ENCODE assay signal across 22 cellular contexts in genomic region chr11:77171885-77172665, GRCh38. TPM values are rescaled to one million over a fixed set of nuclear protein-coding genes. Genes with fewer than 3 reads are reported as not detected.
DNase-seq lines count a peak whose midpoint lies in the region; ATAC-seq, FAIRE-seq and TF ChIP-seq lines count a peak whose summit lies in the region.
"Had no signal": no experiment of that assay in that cellular context is flagged by ENCODE, and none has a peak within 500 bp of the region (broad histone marks: within the 10 kb centered on the region; RNA-seq: fewer than 3 reads in every experiment).

No MANE protein-coding gene starts in this region.

- no peak for TF ChIP-seq CTCF in A549 (IDR thresholded peaks at IDR 0.05)
- no peak for TF ChIP-seq CTCF in endothelial cell (IDR thresholded peaks at IDR 0.05; ENCODE audit: unreplicated experiment)
- no peak for TF ChIP-seq CTCF in liver (IDR thresholded peaks at IDR 0.05; ENCODE audit: low read depth, low read length, missing input control)

- POLR2A ChIA-PET in A549 (lab: Yijun Ruan, JAX): no interaction called here

- no peaks in the 10 kb centered on the region for H3K9me3 Mint-ChIP-seq in endothelial cell (ENCODE audit: unreplicated experiment)
- no peaks in the 10 kb centered on the region for H3K9me3 Mint-ChIP-seq in activated naive CD4-positive, alpha-beta T cell treated with anti-CD3 and anti-CD28 coated beads, Interleukin-2, amount 50 U/mL, for 72 hours
- H3K9me3 Mint-ChIP-seq: immature natural killer cell, naive B cell had no signal

- no peak for TF ChIP-seq EP300 in A549 (IDR thresholded peaks at IDR 0.05)

- peaks cover 0 to 5% (median 3%) of the 10 kb centered on the region in 4 donors for H3K36me3 ChIP-seq in liver (ENCODE audit: control insufficient read depth in 4 of 4, insufficient read depth in 3 of 4, low read depth in 1 of 4, low read length in 3 of 4)
- no peaks in the 10 kb centered on the region for H3K36me3 ChIP-seq in small intestine (ENCODE audit: control insufficient read depth in 2 of 2, insufficient read depth in 2 of 2, low read length in 2 of 2)
- H3K36me3 ChIP-seq: gastrocnemius medialis, uterus had no signal

- no peak overlapping the region for H3K4me3 ChIP-seq in A549
- no peak overlapping the region for H3K4me3 ChIP-seq in liver (ENCODE audit: low read depth in 1 of 3, low read length in 3 of 3)
- H3K4me3 ChIP-seq in small intestine (ENCODE audit: low read depth in 1 of 2, low read length in 2 of 2): no peak overlapping the region
- H3K4me3 ChIP-seq: gastrocnemius medialis, uterus had no signal

- DNase-seq in A549 (ENCODE audit: low read depth in 1 of 2, low spot score in 1 of 2) (no peak), HuH-7 (ENCODE audit: low spot score) (peak; percentile 64), endothelial cell (ENCODE audit: low spot score) (peak; percentile 52), small intestine (no peak)
- no peak for DNase-seq in activated naive CD4-positive, alpha-beta T cell treated with anti-CD3 and anti-CD28 coated beads, Interleukin-2, amount 50 U/mL, for 72 hours (ENCODE audit: low spot score in 2 of 2)
- DNase-seq in activated naive CD4-positive, alpha-beta T cell (lab: John Stamatoyannopoulos, UW): no peak
- DNase-seq: activated CD4-positive, alpha-beta T cell treated with anti-CD3 and anti-CD28 coated beads for 48 hours; activated CD8-positive, alpha-beta memory T cell treated with anti-CD3 and anti-CD28 coated beads, Interleukin-2, amount 10 ng/mL, durations not matched to agents 7 days and 5 days; C1 segment of cervical spinal cord; DMS 273 treated with DMSO at 0.1 percent for 48 hours; gastrocnemius medialis; GDM1; HCEC 1CT; immature natural killer cell; naive B cell; NCI-H345; SW 1271; uterus had no signal

- peaks cover 78% of the 10 kb centered on the region for H3K4me1 Mint-ChIP-seq in endothelial cell (ENCODE audit: unreplicated experiment)
- H3K4me1 Mint-ChIP-seq: immature natural killer cell had no signal

- no peak overlapping the region for H3K4me2 ChIP-seq in A549

- CTCF ChIA-PET in A549 (lab: Yijun Ruan, JAX): interaction anchor here (0.8 to 8.6 kb wide), 4 partner anchors 16 to 438 kb away, joined by 3 to 90 read pairs (median 3); partner anchors contain the start of gene MYO7A

- ATAC-seq in A549 (no peak), GM21381 (IDR thresholded peaks at IDR 0.05; ENCODE audit: unreplicated experiment) (no peak)
- no peak for ATAC-seq in activated naive CD4-positive, alpha-beta T cell treated with anti-CD3 and anti-CD28 coated beads, Interleukin-2, amount 50 U/mL, for 72 hours
- ATAC-seq: activated CD8-positive, alpha-beta memory T cell treated with anti-CD3 and anti-CD28 coated beads, Interleukin-2, amount 10 ng/mL, durations not matched to agents 7 days and 5 days; gastrocnemius medialis had no signal

- H3K27ac ChIP-seq in A549 (no peak overlapping the region), liver (ENCODE audit: low read depth in 1 of 2, low read length in 2 of 2) (peak overlapping the region in 1 of 2 donors; percentile 23), small intestine (ENCODE audit: low read depth in 1 of 2, low read length in 1 of 2) (no peak overlapping the region)
- H3K27ac ChIP-seq: gastrocnemius medialis, uterus had no signal

- TF ChIP-seq POLR2A in A549 (IDR thresholded peaks at IDR 0.05; ENCODE audit: low read length): no peak

- TF ChIP-seq RAD21 in A549 (conservative IDR thresholded peaks at IDR 0.05 in 1 of 2, IDR thresholded peaks at IDR 0.05 in 1 of 2): no peak
- TF ChIP-seq RAD21 in liver (IDR thresholded peaks at IDR 0.05): peak; percentile 15 to 45

- no peak overlapping the region for H3K9ac ChIP-seq in liver (ENCODE audit: low read depth in 1 of 2, low read length in 2 of 2)

- no peak overlapping the region for H3K27ac Mint-ChIP-seq in endothelial cell (ENCODE audit: unreplicated experiment)
- H3K27ac Mint-ChIP-seq in activated naive CD4-positive, alpha-beta T cell treated with anti-CD3 and anti-CD28 coated beads, Interleukin-2, amount 50 U/mL, for 72 hours: no peak overlapping the region
- H3K27ac Mint-ChIP-seq: activated CD8-positive, alpha-beta memory T cell treated with anti-CD3 and anti-CD28 coated beads, Interleukin-2, amount 10 ng/mL, durations not matched to agents 7 days and 5 days; immature natural killer cell; naive B cell had no signal

- H3K9me3 ChIP-seq in A549 (no peaks in the 10 kb centered on the region), liver (ENCODE audit: control insufficient read depth in 4 of 4, low read length in 3 of 4) (no peaks in the 10 kb centered on the region), small intestine (ENCODE audit: control insufficient read depth, low read depth) (no peaks in the 10 kb centered on the region)
- H3K9me3 ChIP-seq: gastrocnemius medialis, uterus had no signal

- WGBS in A549 (ENCODE audit: missing lambda C conversion rate): 76% methylated on average over 14 of the region's 20 CpGs
- WGBS in liver: 68% methylated on average over 20 of the region's 20 CpGs
- WGBS in small intestine, 3 donors: 70 to 79% (median 78%) methylated on average over 20 of the region's 20 CpGs

- H3K4me3 Mint-ChIP-seq in endothelial cell (ENCODE audit: unreplicated experiment): no peak overlapping the region
- H3K4me3 Mint-ChIP-seq: activated CD8-positive, alpha-beta memory T cell treated with anti-CD3 and anti-CD28 coated beads, Interleukin-2, amount 10 ng/mL, durations not matched to agents 7 days and 5 days; immature natural killer cell; naive B cell had no signal

- H3K4me1 ChIP-seq in A549 (no peaks in the 10 kb centered on the region), liver (ENCODE audit: control insufficient read depth in 4 of 4, insufficient read depth in 4 of 4, low read length in 3 of 4) (peaks cover 9 to 33% (median 23%) of the 10 kb centered on the region in 4 donors), small intestine (ENCODE audit: control insufficient read depth in 2 of 2, insufficient read depth in 1 of 2, low read depth in 1 of 2, low read length in 1 of 2) (no peaks in the 10 kb centered on the region)
- H3K4me1 ChIP-seq: gastrocnemius medialis, uterus had no signal

- FAIRE-seq in A549 (lab: Jason Lieb, UNC) (no peak), small intestine (lab: Jason Lieb, UNC) (no peak)
- FAIRE-seq: A204.1, GM19239 had no signal

- H3K36me3 Mint-ChIP-seq in endothelial cell (ENCODE audit: low read depth, unreplicated experiment): peaks cover 4% of the 10 kb centered on the region
- H3K36me3 Mint-ChIP-seq in activated naive CD4-positive, alpha-beta T cell treated with anti-CD3 and anti-CD28 coated beads, Interleukin-2, amount 50 U/mL, for 72 hours: no peaks in the 10 kb centered on the region
- H3K36me3 Mint-ChIP-seq: activated CD8-positive, alpha-beta memory T cell treated with anti-CD3 and anti-CD28 coated beads, Interleukin-2, amount 10 ng/mL, durations not matched to agents 7 days and 5 days; immature natural killer cell; naive B cell had no signal

- peaks cover 8% of the 10 kb centered on the region for H3K27me3 Mint-ChIP-seq in endothelial cell (ENCODE audit: unreplicated experiment)
- H3K27me3 Mint-ChIP-seq: activated CD8-positive, alpha-beta memory T cell treated with anti-CD3 and anti-CD28 coated beads, Interleukin-2, amount 10 ng/mL, durations not matched to agents 7 days and 5 days; naive B cell had no signal

- H3K27me3 ChIP-seq in liver (ENCODE audit: control insufficient read depth in 4 of 4, insufficient read depth in 4 of 4, low read length in 3 of 4) (no peaks in the 10 kb centered on the region), small intestine (ENCODE audit: control insufficient read depth in 2 of 2, insufficient read depth in 2 of 2, low read length in 2 of 2) (no peaks in the 10 kb centered on the region)
- H3K27me3 ChIP-seq: gastrocnemius medialis, uterus had no signal

TF ChIP-seq in A549, 52 proteins besides CTCF, POLR2A, EP300 and RAD21:
- TF ChIP-seq ZFP36 (IDR thresholded peaks at IDR 0.05; ENCODE audit: borderline replicate concordance, partially characterized antibody) (peak; percentile 38), BHLHE40 (IDR thresholded peaks at IDR 0.05; ENCODE audit: low read depth, low read length) (no peak)

TF ChIP-seq in liver, 16 proteins besides CTCF, POLR2A, EP300 and RAD21:
- TF ChIP-seq HNF4A (conservative IDR thresholded peaks at IDR 0.05): peak; percentile 39 to 66
- TF ChIP-seq JUND (IDR thresholded peaks at IDR 0.05): no peak
- no peak for TF ChIP-seq FOXA2 (IDR thresholded peaks at IDR 0.05)
- TF ChIP-seq NR2F2 (IDR thresholded peaks at IDR 0.05): peak; percentile 68
- TF ChIP-seq SP1 (IDR thresholded peaks at IDR 0.05): peak; percentile 22
- TF ChIP-seq RXRA (IDR thresholded peaks at IDR 0.05): peak; percentile 52 to 70
- TF ChIP-seq YY1 (IDR thresholded peaks at IDR 0.05): no peak
- no peak for TF ChIP-seq TAF1 (conservative IDR thresholded peaks at IDR 0.05)

RNA-seq across cellular contexts. Expression of gene MYO7A, which starts 44.0 kb away (rescaled TPM):
- polyA plus RNA-seq in A549 (2011; rRNA removed) (1.7 and 2.6 TPM in 2 replicates), A549 (2017; fragmentation: RNase III; extraction: RNeasy Plus Mini Kit Qiagen cat#74134 plus additional on column Dnase treatment) (1.4 to 2.7 TPM (median 2.1 TPM) in 3 replicates), liver (10 to 100 TPM in 1 of 2 donors, 1 to 10 TPM in 1; 8.3 to 14.3 TPM), small intestine (1 to 10 TPM; 1.4 to 2.8 (median 1.6) TPM)
- polyA plus RNA-seq in A549 (2012; cell fraction: cytosol; rRNA removed): 1.1 and 1.4 TPM in 2 replicates
- 7.6 and 7.8 TPM in 2 replicates for polyA plus RNA-seq in A549 (2012; cell fraction: nucleus; rRNA removed)
- 2.3 and 3.0 TPM in 2 replicates for polyA minus RNA-seq in A549 (2011; rRNA and poly(A)+ RNA removed)
- total RNA-seq in endothelial cell (ENCODE audit: unreplicated experiment) (18.3 TPM), liver (10 to 100 TPM in 1 of 2 donors, 1 to 10 TPM in 1; 7.3 to 33.6 TPM)
- total RNA-seq in activated naive CD4-positive, alpha-beta T cell treated with anti-CD3 and anti-CD28 coated beads, Interleukin-2, amount 50 U/mL, for 72 hours: under 1 TPM in 1 of 2 donors, not detected in 1; 0.32 TPM

Comparison
In these comparisons a context has a peak if more than half of its experiments do, and no peak if none do; other contexts are left out.
1. DNase-seq: peak in HuH-7 (single experiment) and endothelial cell (single experiment); none in A549 (0 of 2), activated naive CD4-positive, alpha-beta T cell treated with anti-CD3 and anti-CD28 coated beads, Interleukin-2, amount 50 U/mL, for 72 hours (0 of 2), small intestine (single experiment) and activated naive CD4-positive, alpha-beta T cell (0 of 4).
2. RNA of gene MYO7A, which starts 44.0 kb away (total RNA-seq): 7.3 to 33.6 TPM in liver and 18.3 TPM in endothelial cell (single experiment); 0.32 TPM in activated naive CD4-positive, alpha-beta T cell treated with anti-CD3 and anti-CD28 coated beads, Interleukin-2, amount 50 U/mL, for 72 hours; every median in the first group is over 4 times any median in the second.